In the genomic region with DNA sequence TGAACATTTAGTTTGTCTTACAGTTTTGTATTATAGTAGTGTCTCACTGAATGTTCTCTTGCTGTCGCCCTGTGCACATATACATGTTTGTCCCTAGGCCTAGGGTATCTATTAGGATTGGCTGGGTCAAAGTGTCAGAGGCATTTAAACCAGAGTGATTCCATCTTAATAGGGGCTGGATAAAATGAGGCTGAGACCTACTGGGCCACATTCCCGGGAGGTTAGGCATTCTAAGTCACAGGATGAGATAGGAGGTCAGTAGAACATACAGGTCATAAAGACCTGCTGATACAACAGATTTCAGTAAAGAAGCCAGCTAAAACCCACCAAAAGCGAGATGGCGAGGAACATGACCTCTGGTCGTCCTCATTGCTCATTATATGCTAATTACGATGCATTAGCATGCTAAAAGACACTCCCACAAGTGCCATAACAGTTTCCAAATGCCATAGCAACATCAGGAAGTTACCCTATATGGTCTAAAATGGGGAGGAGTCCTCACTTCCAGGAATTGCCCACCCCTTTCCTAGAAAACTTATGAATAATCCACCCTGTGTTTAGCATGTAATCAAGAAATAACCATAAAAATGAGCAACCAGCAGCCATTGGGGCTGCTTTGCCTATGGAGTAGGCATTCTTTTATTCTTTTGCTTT, we compare ENCODE assay signal across 2 cellular contexts.
TF ChIP-seq lines count a peak whose summit lies in the region.

No MANE protein-coding gene starts in this region.

TF ChIP-seq in H1, 55 proteins besides CTCF, POLR2A, EP300 and RAD21:
- no peak for TF ChIP-seq GTF2F1 (IDR thresholded peaks at IDR 0.05; ENCODE audit: borderline replicate concordance, low read depth, low read length)
- no peak for TF ChIP-seq CTBP2 (IDR thresholded peaks at IDR 0.05; ENCODE audit: borderline replicate concordance, insufficient read depth, insufficient read length, low read length)
- no peak for TF ChIP-seq RFX5 (IDR thresholded peaks at IDR 0.05; ENCODE audit: borderline replicate concordance, low read depth, low read length)
- no peak for TF ChIP-seq GABPA (IDR thresholded peaks at IDR 0.05; ENCODE audit: borderline replicate concordance, insufficient read depth, low read length)
- TF ChIP-seq SRF (IDR thresholded peaks at IDR 0.05; ENCODE audit: low read depth, low read length), result peak; percentile 64; the same call in 1 of the 2 replicates
TF ChIP-seq in H1: peak in this region for 1.

TF ChIP-seq in SK-N-SH, 30 proteins besides CTCF, POLR2A, EP300 and RAD21 (continued from another document):
- TF ChIP-seq RCOR1 (IDR thresholded peaks at IDR 0.05; ENCODE audit: low read length), result no peak
